8 cellular contexts compared by ENCODE assay signal in the genomic region with DNA sequence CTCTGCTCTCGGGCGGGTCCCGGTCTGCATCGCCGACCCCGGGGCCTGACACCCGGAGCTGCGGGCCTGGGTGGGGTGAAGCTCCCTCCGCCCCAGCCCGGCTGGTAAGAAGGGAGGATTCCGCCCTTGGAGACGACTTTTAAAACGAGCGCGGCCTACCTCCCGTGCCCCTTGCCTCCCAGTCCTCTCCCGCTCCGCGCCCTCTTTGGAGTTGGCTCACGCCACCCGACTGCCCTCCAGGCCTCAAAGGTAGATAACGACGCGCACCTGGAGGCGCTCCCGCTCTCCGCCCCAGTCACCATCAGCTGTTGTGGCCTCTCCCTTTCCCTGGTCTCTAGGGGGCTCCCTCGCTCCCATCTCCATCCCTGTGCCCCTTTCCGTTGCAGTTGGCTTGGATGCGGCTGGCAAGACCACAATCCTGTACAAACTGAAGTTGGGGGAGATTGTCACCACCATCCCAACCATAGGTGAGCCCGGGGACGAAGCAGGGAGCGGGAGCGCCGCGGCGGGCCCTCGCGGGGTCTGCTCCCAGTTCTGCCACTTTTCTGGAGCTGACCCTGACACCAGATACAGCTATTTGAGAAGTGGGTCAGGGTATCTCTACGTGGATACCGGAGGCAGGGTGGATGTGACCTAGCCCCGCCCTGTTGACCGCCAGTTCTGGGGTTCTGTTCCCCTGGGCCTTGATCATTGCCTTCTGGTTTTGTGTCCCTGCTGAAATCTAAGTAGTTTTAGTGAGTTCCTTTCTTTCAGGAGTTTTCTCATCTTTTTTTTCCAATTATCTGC. TPM values are rescaled to one million over a fixed set of nuclear protein-coding genes. Genes with fewer than 3 reads are reported as not detected.
DNase-seq lines count a peak whose midpoint lies in the region; ATAC-seq, FAIRE-seq and TF ChIP-seq lines count a peak whose summit lies in the region.

No MANE protein-coding gene starts in this region.

- FAIRE-seq in H54 (lab: Jason Lieb, UNC): no peak

- H3K4me1 Mint-ChIP-seq in T-cell: peaks cover 44 to 54% (median 48%) of the 10 kb centered on the region in 3 donors

- peak; percentile 23 to 33 (median 30) for ATAC-seq in T-cell (replicated peaks in 1 of 4)

- CTCF ChIA-PET in T-cell (lab: Charles Lee): interaction anchor here in 1 of 2 donors (1.0 kb wide), 1 partner anchor 10 kb away, joined by 3 read pairs; no protein-coding TSS in a partner anchor

- peaks cover 14% of the 10 kb centered on the region for H3K36me3 Mint-ChIP-seq in T-cell

- H3K36me3 ChIP-seq in GM06990 (ENCODE audit: control insufficient read depth, insufficient read depth, low read length) (peaks cover 6% of the 10 kb centered on the region), kidney epithelial cell (ENCODE audit: control insufficient read depth, insufficient read depth, low read length) (no peaks in the 10 kb centered on the region)

- peak overlapping the region; percentile 91 to 92 (median 91) for H3K4me3 Mint-ChIP-seq in T-cell

- H3K27me3 ChIP-seq in GM06990 (replicated peaks; ENCODE audit: control insufficient read depth, insufficient read depth, low read length): no peaks in the 10 kb centered on the region
- H3K27me3 ChIP-seq in kidney epithelial cell (ENCODE audit: control insufficient read depth, insufficient read depth, low read length): no peaks in the 10 kb centered on the region

- TF ChIP-seq POLR2A in H54 (IDR thresholded peaks at IDR 0.05; ENCODE audit: low read depth, low read length): peak; percentile 30; the same call in 1 of the 2 replicates

- no peaks in the 10 kb centered on the region for H3K27me3 Mint-ChIP-seq in T-cell

- peak overlapping the region; percentile 79 to 86 for H3K27ac Mint-ChIP-seq in T-cell

- H3K9me3 Mint-ChIP-seq in T-cell: no peaks in the 10 kb centered on the region

- TF ChIP-seq CTCF in GM06990 (IDR thresholded peaks at IDR 0.05; ENCODE audit: insufficient read depth, low read length, poor library complexity, severe bottlenecking) (peak; percentile 61), LNCaP clone FGC (IDR thresholded peaks at IDR 0.05; ENCODE audit: control insufficient read depth, extremely low read depth, insufficient read depth) (peak; percentile 80), kidney epithelial cell (IDR thresholded peaks at IDR 0.05; ENCODE audit: insufficient read depth, low read length, poor library complexity, severe bottlenecking) (peak; percentile 73)

- peak; percentile 52 for DNase-seq in GM06990 (ENCODE audit: extremely low read depth, insufficient read length)
- peak; percentile 38 for DNase-seq in H54 (ENCODE audit: insufficient read length, low spot score)
- no peak for DNase-seq in LNCaP clone FGC (ENCODE audit: low read depth)
- peak in 15 of 34 experiments; percentile 3 to 36 (median 15) for DNase-seq in T-cell
- DNase-seq in kidney epithelial cell (ENCODE audit: low read depth): no peak
- peak; percentile 24 for DNase-seq in stimulated activated CD4-positive, alpha-beta T cell treated with anti-CD3 and anti-CD28 coated beads, Interleukin-12 subunit alpha, Interleukin-12 subunit beta, amount 100 ng/mL, for 4 hours
- DNase-seq in T-helper 9 cell: no peak

- H3K4me3 ChIP-seq in GM06990 (replicated peaks; ENCODE audit: low read depth, low read length) (peak overlapping the region; percentile 89), LNCaP clone FGC (ENCODE audit: low read depth, low read length) (peak overlapping the region; percentile 96), kidney epithelial cell (ENCODE audit: low read depth, low read length) (peak overlapping the region; percentile 94)

- peak overlapping the region; percentile 88 for H3K27ac ChIP-seq in cingulate gyrus (ENCODE audit: low read depth, low read length)

- POLR2A ChIA-PET in T-cell (lab: Charles Lee): interaction anchor here (0.6 to 1.1 kb wide), 4 partner anchors 12 to 447 kb away, joined by 3 to 5 read pairs (median 4); no protein-coding TSS in a partner anchor

RNA-seq across cellular contexts. Expression of a gene that starts 0.7 kb away (rescaled TPM):
- total RNA-seq in T-cell: 100 to 1,000 TPM in 3 of 5 donors, 10 to 100 TPM in 2; 90.0 to 106 (median 102) TPM
- total RNA-seq in kidney epithelial cell: 330 and 355 TPM in 2 replicates

RNA-seq across cellular contexts. Expression of a gene that starts 3.5 kb away (rescaled TPM):
- total RNA-seq in T-cell (10 to 100 TPM; 23.8 to 29.9 (median 27.1) TPM), kidney epithelial cell (35.0 and 42.1 TPM in 2 replicates)

RNA-seq across cellular contexts. Expression of a gene that starts 4.6 kb away (rescaled TPM):
- total RNA-seq in T-cell (1 to 10 TPM; 2.6 to 4.8 (median 3.9) TPM), kidney epithelial cell (4.1 and 5.5 TPM in 2 replicates)

RNA-seq across cellular contexts. Expression of a gene that starts 29.1 kb away (rescaled TPM):
- not detected for total RNA-seq in T-cell
- not detected in 2 replicates for total RNA-seq in kidney epithelial cell

Comparison
In these comparisons a context has a peak if more than half of its experiments do, and no peak if none do; other contexts are left out.
1. DNase-seq: peak in GM06990 (single experiment), H54 (single experiment) and stimulated activated CD4-positive, alpha-beta T cell treated with anti-CD3 and anti-CD28 coated beads, Interleukin-12 subunit alpha, Interleukin-12 subunit beta, amount 100 ng/mL, for 4 hours (single experiment); none in LNCaP clone FGC (single experiment), kidney epithelial cell (single experiment) and T-helper 9 cell (single experiment).
2. Peak in every context shown above with its lines, with median percentiles within 50 percentile points of each other: H3K4me3 ChIP-seq and CTCF ChIP-seq.